1 cellular context compared by ENCODE assay signal in genomic region chr3:160661660-160662059, GRCh38.
TF ChIP-seq lines count a peak whose summit lies in the region.

No MANE protein-coding gene starts in this region.

TF ChIP-seq in IMR-90, 13 proteins besides CTCF, POLR2A, EP300 and RAD21:
- TF ChIP-seq SMC3 (IDR thresholded peaks at IDR 0.05; ENCODE audit: low read depth, low read length): no peak
- no peak for TF ChIP-seq BHLHE40 (IDR thresholded peaks at IDR 0.05; ENCODE audit: low read depth, low read length)
- no peak for TF ChIP-seq NFE2L2 (IDR thresholded peaks at IDR 0.05; ENCODE audit: low read depth, low read length)
- no peak for TF ChIP-seq ELK1 (IDR thresholded peaks at IDR 0.05; ENCODE audit: borderline replicate concordance, low read depth, low read length)
- no peak for TF ChIP-seq MAFK (IDR thresholded peaks at IDR 0.05; ENCODE audit: low read depth, low read length)
- TF ChIP-seq RCOR1 (IDR thresholded peaks at IDR 0.05; ENCODE audit: insufficient replicate concordance, low read length): no peak
- no peak for TF ChIP-seq MXI1 (IDR thresholded peaks at IDR 0.05; ENCODE audit: borderline replicate concordance, low read depth, low read length)
- no peak for TF ChIP-seq FOS (IDR thresholded peaks at IDR 0.05; ENCODE audit: low read depth, low read length)
- no peak for TF ChIP-seq CHD1 (IDR thresholded peaks at IDR 0.05; ENCODE audit: low read depth, low read length)
- TF ChIP-seq CEBPB (IDR thresholded peaks at IDR 0.05; ENCODE audit: low read depth, low read length): no peak
- no peak for TF ChIP-seq USF2 (IDR thresholded peaks at IDR 0.05; ENCODE audit: low read depth, low read length)
- no peak for TF ChIP-seq MAZ (IDR thresholded peaks at IDR 0.05; ENCODE audit: borderline replicate concordance, low read depth, low read length)
